1 cellular context compared by ENCODE assay signal in genomic region chr11:65026810-65027209, GRCh38.
TF ChIP-seq lines count a peak whose summit lies in the region.

No MANE protein-coding gene starts in this region.

TF ChIP-seq in WTC11, 78 proteins besides CTCF, POLR2A, EP300 and RAD21 (continued from another document):
- TF ChIP-seq STAT6 (CRISPR knock-in tag; conservative IDR thresholded peaks at IDR 0.05; ENCODE audit: low read depth) (no peak), ZNF232 (CRISPR knock-in tag; IDR thresholded peaks at IDR 0.05) (no peak)
